ENCODE assay signal across 21 cellular contexts in genomic region chr6:163886394-163886793, GRCh38.
DNase-seq lines count a peak whose midpoint lies in the region; ATAC-seq, FAIRE-seq and TF ChIP-seq lines count a peak whose summit lies in the region.
"Had no signal": no experiment of that assay in that cellular context is flagged by ENCODE, and none has a peak within 500 bp of the region (broad histone marks: within the 10 kb centered on the region; RNA-seq: fewer than 3 reads in every experiment).

No MANE protein-coding gene starts in this region.

- POLR2A ChIA-PET in A549 (lab: Yijun Ruan, JAX) (no interaction called here), K562 (lab: Yijun Ruan, JAX) (interaction anchor here (0.6 kb wide), 2 partner anchors 73 to 474 kb away, joined by 3 read pairs; no protein-coding TSS in a partner anchor)

- FAIRE-seq in A549 (lab: Jason Lieb, UNC), result no peak
- FAIRE-seq in K562 (lab: Jason Lieb, UNC), result no peak
- FAIRE-seq in frontal cortex (lab: Jason Lieb, UNC), result peak; percentile 49
- FAIRE-seq: GM12891, GM18507 had no signal

- TF ChIP-seq CTCF in A549 (IDR thresholded peaks at IDR 0.05) (no peak), K562 (IDR thresholded peaks at IDR 0.05 in 2 of 3, conservative IDR thresholded peaks at IDR 0.05 in 1 of 3; ENCODE audit: insufficient read depth in 2 of 3, low read depth in 1 of 3, low read length in 3 of 3) (no peak)

- H3K27me3 ChIP-seq in K562 (ENCODE audit: control insufficient read depth in 2 of 2, insufficient read depth in 2 of 2, low read length in 2 of 2), result peaks cover 0 to 1% of the 10 kb centered on the region in 2 experiments; a peak in 1 of 5 replicates
- H3K27me3 ChIP-seq: BE2C; BLaER1 treated with 17β-estradiol and CSF1 and Interleukin-3, amounts not matched to agents 10 nM and 100 nM had no signal

- CTCF ChIA-PET in A549 (lab: Yijun Ruan, JAX) (no interaction called here), K562 (lab: Yijun Ruan, JAX; ENCODE audit: low intra/inter-chr PET ratio) (no interaction called here)

- TF ChIP-seq EP300 in A549 (IDR thresholded peaks at IDR 0.05) (no peak), K562 (IDR thresholded peaks at IDR 0.05; ENCODE audit: low read length) (no peak)

- TF ChIP-seq RAD21 in A549 (conservative IDR thresholded peaks at IDR 0.05 in 1 of 2, IDR thresholded peaks at IDR 0.05 in 1 of 2), result no peak
- no peak for TF ChIP-seq RAD21 in K562 (CRISPR knock-in tag; conservative IDR thresholded peaks at IDR 0.05 in 1 of 2, IDR thresholded peaks at IDR 0.05 in 1 of 2)

- H3K4me1 ChIP-seq in A549 (no peaks in the 10 kb centered on the region), K562 (replicated peaks in 1 of 2; ENCODE audit: control insufficient read depth in 2 of 2, insufficient read depth in 2 of 2, low read length in 2 of 2) (no peaks in the 10 kb centered on the region)
- H3K4me1 ChIP-seq: BE2C had no signal

- H3K4me3 ChIP-seq in A549 (no peak overlapping the region), K562 (no peak overlapping the region)
- H3K4me3 ChIP-seq: BLaER1 treated with 17β-estradiol and CSF1 and Interleukin-3, amounts not matched to agents 10 nM and 100 nM had no signal

- in situ Hi-C loops in K562 (cut with MboI), result no loop called here

- no peak for ATAC-seq in A549
- ATAC-seq in K562, result no peak
- no peak for ATAC-seq in GM21786 (IDR thresholded peaks at IDR 0.05; ENCODE audit: unreplicated experiment)
- ATAC-seq in HG03097 (IDR thresholded peaks at IDR 0.05; ENCODE audit: low FRiP score, unreplicated experiment), result no peak

- H3K9ac ChIP-seq in K562 (ENCODE audit: insufficient read depth in 1 of 2, low read depth in 2 of 2, low read length in 2 of 2), result no peak overlapping the region
- H3K9ac ChIP-seq: BLaER1 treated with 17β-estradiol and CSF1 and Interleukin-3, amounts not matched to agents 10 nM and 100 nM had no signal

- H3K27ac ChIP-seq in A549 (no peak overlapping the region), K562 (ENCODE audit: extremely low read depth, low read depth, low read length) (no peak overlapping the region)
- H3K27ac ChIP-seq: BLaER1 treated with 17β-estradiol and CSF1 and Interleukin-3, amounts not matched to agents 10 nM and 100 nM had no signal

- no peaks in the 10 kb centered on the region for H3K36me3 ChIP-seq in K562 (ENCODE audit: control insufficient read depth, insufficient read depth, low read length)
- H3K36me3 ChIP-seq: BE2C; BLaER1 treated with 17β-estradiol and CSF1 and Interleukin-3, amounts not matched to agents 10 nM and 100 nM had no signal

- WGBS in A549 (ENCODE audit: missing lambda C conversion rate), result 13% methylated on average over 1 of the region's 1 CpG
- WGBS in K562 (ENCODE audit: insufficient coverage, low coverage, missing lambda C conversion rate), result 0% methylated on average over 1 of the region's 1 CpG

- H3K79me2 ChIP-seq in K562 (ENCODE audit: control insufficient read depth, insufficient read depth, low read length), result no peaks in the 10 kb centered on the region

- no peaks in the 10 kb centered on the region for H3K9me3 ChIP-seq in A549
- H3K9me3 ChIP-seq in K562 (replicated peaks; ENCODE audit: control insufficient read depth, insufficient read depth, low read depth, low read length), result no peaks in the 10 kb centered on the region
- H3K9me3 ChIP-seq: BE2C; BLaER1 treated with 17β-estradiol and CSF1 and Interleukin-3, amounts not matched to agents 10 nM and 100 nM had no signal

- H3K4me2 ChIP-seq in A549, result no peak overlapping the region
- no peak overlapping the region for H3K4me2 ChIP-seq in K562 (ENCODE audit: insufficient read depth, low read length)

- TF ChIP-seq POLR2A in A549 (IDR thresholded peaks at IDR 0.05; ENCODE audit: low read length), result no peak
- TF ChIP-seq POLR2A in K562 (conservative IDR thresholded peaks at IDR 0.05), result no peak

- H2AFZ ChIP-seq in K562 (ENCODE audit: low read depth, low read length), result no peak overlapping the region

- no TSS peak for BruUV-seq in K562 (replicated peaks; lab: Mats Ljungman, UMichigan)

- DNase-seq in A549 (ENCODE audit: low read depth in 1 of 2, low spot score in 1 of 2) (no peak), K562 (ENCODE audit: extremely low read depth in 1 of 4, low spot score in 3 of 4) (no peak), frontal cortex (ENCODE audit: low spot score in 2 of 2) (no peak), dedifferentiated amniotic fluid mesenchymal stem cell (ENCODE audit: extremely low spot score) (no peak)
- DNase-seq: ACHN; AML-193; BE2C; Calu3; CD4-positive, alpha-beta T cell; COR-L47; DMS53; DMS79 treated with DMSO at 0.1 percent for 48 hours; GF-D8; GOT3; H7; HCEC 1CT had no signal

- no peaks in the 10 kb centered on the region for H3K9me1 ChIP-seq in K562 (ENCODE audit: control insufficient read depth, insufficient read depth, low read length)

- intact Hi-C loops in K562 (cut with micrococcal nuclease), result no loop called here

- no peaks in the 10 kb centered on the region for H4K20me1 ChIP-seq in K562 (replicated peaks; ENCODE audit: control insufficient read depth, insufficient read depth, low read length)
- H4K20me1 ChIP-seq: BLaER1 treated with 17β-estradiol and CSF1 and Interleukin-3, amounts not matched to agents 10 nM and 100 nM had no signal

TF ChIP-seq in A549, 52 proteins besides CTCF, POLR2A, EP300 and RAD21:
- TF ChIP-seq MAFK (IDR thresholded peaks at IDR 0.05; ENCODE audit: partially characterized antibody), result peak; percentile 73
- TF ChIP-seq CBX2 (IDR thresholded peaks at IDR 0.05; ENCODE audit: borderline replicate concordance, low read depth), result no peak
TF ChIP-seq in A549: peak in this region for 1.

TF ChIP-seq in K562, 482 proteins besides CTCF, POLR2A, EP300 and RAD21 (continues in another document):
- TF ChIP-seq ZNF316 (IDR thresholded peaks at IDR 0.05) (peak; percentile 91), ZHX1 (conservative IDR thresholded peaks at IDR 0.05; ENCODE audit: low read length) (no peak), JUNB (CRISPR knock-in tag; conservative IDR thresholded peaks at IDR 0.05) (no peak), MAFF (IDR thresholded peaks at IDR 0.05; ENCODE audit: low read length) (peak; percentile 77), CBFB (CRISPR knock-in tag; IDR thresholded peaks at IDR 0.05) (no peak), GABPB2 (CRISPR knock-in tag; conservative IDR thresholded peaks at IDR 0.05) (no peak), POLR2AphosphoS2 (IDR thresholded peaks at IDR 0.05; ENCODE audit: low read length) (no peak), CREB1 (IDR thresholded peaks at IDR 0.05) (no peak), CREB1 (CRISPR knock-in tag; IDR thresholded peaks at IDR 0.05) (no peak), BCLAF1 (IDR thresholded peaks at IDR 0.05; ENCODE audit: borderline replicate concordance in 1 of 2, control insufficient read depth in 1 of 2, low read depth in 2 of 2, low read length in 1 of 2) (no peak), C11orf30 (IDR thresholded peaks at IDR 0.05; ENCODE audit: low read depth) (peak; percentile 76), TCFL5 (CRISPR knock-in tag; conservative IDR thresholded peaks at IDR 0.05) (no peak), BRF2 (IDR thresholded peaks at IDR 0.05; ENCODE audit: borderline replicate concordance, insufficient read depth, insufficient read length) (no peak), XRCC3 (IDR thresholded peaks at IDR 0.05) (no peak)

Comparison
In these comparisons a context has a peak if more than half of its experiments do, and no peak if none do; other contexts are left out.
1. Of the 35 proteins assayed by ChIP-seq in both K562 and A549: peak only in K562: none; only in A549: none; in both: MAFK; in neither: 34.